Comparison of ENCODE assay signal across 7 cellular contexts in the genomic region with DNA sequence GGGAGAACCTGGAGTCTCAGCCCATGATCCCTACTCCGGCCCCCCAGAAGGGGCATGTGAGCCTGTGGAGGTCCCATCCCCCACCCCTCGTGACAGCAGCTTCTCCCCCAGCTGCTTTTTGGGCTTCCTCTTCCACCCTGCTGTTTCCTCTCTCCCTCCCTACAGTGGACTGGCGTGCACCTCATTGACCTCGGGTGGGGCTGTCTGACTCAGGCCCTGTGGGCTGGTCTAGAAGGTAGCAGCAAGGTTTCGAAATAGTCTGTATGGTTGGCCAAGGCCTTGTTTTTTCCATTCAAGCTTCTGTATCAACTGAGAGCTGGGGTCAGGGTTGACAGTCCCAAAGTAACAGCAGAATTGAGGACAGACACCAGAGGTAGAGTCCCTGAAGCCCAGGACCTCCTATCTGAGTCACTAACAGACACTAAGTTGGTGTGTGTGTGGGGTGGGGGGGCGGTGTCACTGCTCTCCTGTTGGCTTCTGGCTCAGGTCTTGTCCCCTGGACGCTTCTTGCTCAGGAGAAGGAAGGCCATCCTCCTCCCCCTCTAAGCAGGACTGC. TPM values are rescaled to one million over a fixed set of nuclear protein-coding genes. Genes with fewer than 3 reads are reported as not detected.
DNase-seq lines count a peak whose midpoint lies in the region; ATAC-seq and TF ChIP-seq lines count a peak whose summit lies in the region.

No MANE protein-coding gene starts in this region.

- H2AFZ ChIP-seq in mesenchymal stem cell (ENCODE audit: low read depth, low read length), result no peak overlapping the region

- H3K9ac ChIP-seq in colonic mucosa (ENCODE audit: low read depth in 2 of 2, low read length in 2 of 2), result no peak overlapping the region
- no peak overlapping the region for H3K9ac ChIP-seq in mesenchymal stem cell (ENCODE audit: low read length)

- H3K23ac ChIP-seq in mesenchymal stem cell (ENCODE audit: low read length in 2 of 2), result no peak overlapping the region

- H3K4me3 ChIP-seq in colonic mucosa (no peak overlapping the region), mesenchymal stem cell (ENCODE audit: insufficient read depth in 1 of 2, low read depth in 1 of 2, low read length in 2 of 2) (peak overlapping the region in 1 of 2 experiments; percentile 24)

- peak overlapping the region; percentile 24 for H2BK120ac ChIP-seq in mesenchymal stem cell (ENCODE audit: low read depth, low read length)

- H4K8ac ChIP-seq in mesenchymal stem cell (ENCODE audit: low read length), result peak overlapping the region; percentile 73

- H3K9me3 ChIP-seq in colonic mucosa, result no peaks in the 10 kb centered on the region
- no peaks in the 10 kb centered on the region for H3K9me3 ChIP-seq in mesenchymal stem cell (ENCODE audit: control insufficient read depth, low read length)

- 54% methylated on average over 6 of the region's 7 CpGs for WGBS in mesenchymal stem cell

- no peak overlapping the region for H2AK5ac ChIP-seq in mesenchymal stem cell (ENCODE audit: low read length, severe bottlenecking)

- H3K14ac ChIP-seq in mesenchymal stem cell (ENCODE audit: low read length in 2 of 2), result no peak overlapping the region

- H3K79me1 ChIP-seq in mesenchymal stem cell (replicated peaks; ENCODE audit: low read length, poor library complexity, severe bottlenecking), result no peaks in the 10 kb centered on the region

- peak overlapping the region; percentile 16 to 63 for H3K18ac ChIP-seq in mesenchymal stem cell (ENCODE audit: low read depth in 1 of 2, low read length in 2 of 2)

- H3K4me1 ChIP-seq in colonic mucosa, result no peaks in the 10 kb centered on the region
- peaks cover 17% of the 10 kb centered on the region for H3K4me1 ChIP-seq in mesenchymal stem cell (ENCODE audit: control insufficient read depth, insufficient read depth, low read depth, low read length)

- no peak overlapping the region for H2BK15ac ChIP-seq in mesenchymal stem cell (ENCODE audit: low read depth, poor library complexity, severe bottlenecking)

- peak overlapping the region; percentile 88 for H4K91ac ChIP-seq in mesenchymal stem cell (ENCODE audit: low read length)

- H2BK5ac ChIP-seq in mesenchymal stem cell (ENCODE audit: low read depth, low read length, poor library complexity, severe bottlenecking), result no peak overlapping the region

- H3K27ac ChIP-seq in colonic mucosa, result peak overlapping the region; percentile 12
- H3K27ac ChIP-seq in mesenchymal stem cell (ENCODE audit: low read length, poor library complexity, severe bottlenecking), result no peak overlapping the region

- peak overlapping the region; percentile 16 to 64 for H2BK12ac ChIP-seq in mesenchymal stem cell (ENCODE audit: low read length in 2 of 2)

- TF ChIP-seq CTCF in colonic mucosa (IDR thresholded peaks at IDR 0.05), result no peak

- no peaks in the 10 kb centered on the region for H3K27me3 ChIP-seq in colonic mucosa
- H3K27me3 ChIP-seq in mesenchymal stem cell (ENCODE audit: control insufficient read depth in 1 of 2, insufficient read depth in 1 of 2, low read length in 2 of 2), result no peaks in the 10 kb centered on the region

- H3K36me3 ChIP-seq in colonic mucosa (no peaks in the 10 kb centered on the region), mesenchymal stem cell (ENCODE audit: control insufficient read depth in 1 of 2, insufficient read depth in 2 of 2, low read depth in 1 of 2, low read length in 2 of 2) (no peaks in the 10 kb centered on the region)

- H3K4ac ChIP-seq in mesenchymal stem cell (ENCODE audit: low read depth in 1 of 2, low read length in 2 of 2), result peak overlapping the region; percentile 3 to 30

- DNase-seq in MV-4-11 (lab: John Stamatoyannopoulos, UW) (peak; percentile 99), colonic mucosa (peak; percentile 64), mesenchymal stem cell (peak; percentile 63), HK-2 (ENCODE audit: unreplicated experiment) (no peak)
- DNase-seq in activated naive CD4-positive, alpha-beta T cell treated with anti-CD3 and anti-CD28 coated beads, Interleukin-2, amount 50 U/mL, for 16 hours, result no peak

- ATAC-seq in GM18867 (IDR thresholded peaks at IDR 0.05; ENCODE audit: unreplicated experiment), result peak; percentile 66
- ATAC-seq in HG02642 (IDR thresholded peaks at IDR 0.05; ENCODE audit: poor library complexity, unreplicated experiment), result peak; percentile 67

- intact Hi-C loops in colonic mucosa (cut with DNase I), result no loop called here

- H3K4me2 ChIP-seq in mesenchymal stem cell (ENCODE audit: low read length, poor library complexity, severe bottlenecking), result no peak overlapping the region

RNA-seq across cellular contexts. Expression of a gene that starts 7.7 kb away (rescaled TPM):
- 1 to 10 TPM; 2.2 to 5.1 TPM for total RNA-seq in colonic mucosa
- 1.3 TPM for polyA plus RNA-seq in mesenchymal stem cell (2013, experiment 1 of 2)
- 1.7 TPM for polyA plus RNA-seq in mesenchymal stem cell (2013, experiment 2 of 2)

RNA-seq across cellular contexts. Expression of a gene that starts 40.6 kb away (rescaled TPM):
- total RNA-seq in colonic mucosa, result 10 to 100 TPM in 1 of 2 donors, 1 to 10 TPM in 1; 8.7 to 17.3 TPM
- 19.4 TPM for polyA plus RNA-seq in mesenchymal stem cell (2013, experiment 1 of 2)
- 18.8 TPM for polyA plus RNA-seq in mesenchymal stem cell (2013, experiment 2 of 2)

Comparison
In these comparisons a context has a peak if more than half of its experiments do, and no peak if none do; other contexts are left out.
1. DNase-seq: peak in MV-4-11 (single experiment), colonic mucosa (single experiment) and mesenchymal stem cell (single experiment); none in HK-2 (single experiment) and activated naive CD4-positive, alpha-beta T cell treated with anti-CD3 and anti-CD28 coated beads, Interleukin-2, amount 50 U/mL, for 16 hours (single experiment).